ENCODE assay signal across 8 cellular contexts in genomic region chr14:69260246-69260978, GRCh38. TPM values are rescaled to one million over a fixed set of nuclear protein-coding genes. Genes with fewer than 3 reads are reported as not detected.
DNase-seq lines count a peak whose midpoint lies in the region; ATAC-seq and TF ChIP-seq lines count a peak whose summit lies in the region.

No MANE protein-coding gene starts in this region.

- peak overlapping the region; percentile 55 for H3K4me3 ChIP-seq in WI38 (ENCODE audit: low read depth, low read length)
- H3K4me3 ChIP-seq in cardiac muscle cell = peak overlapping the region; percentile 67
- H3K4me3 ChIP-seq in prostate gland = peak overlapping the region; percentile 39 to 54

- H3K27me3 ChIP-seq in cardiac muscle cell (peaks cover 32% of the 10 kb centered on the region), prostate gland (replicated peaks; ENCODE audit: insufficient read depth) (no peaks in the 10 kb centered on the region)

- DNase-seq in activated CD4-positive, alpha-beta T cell treated with anti-CD3 and anti-CD28 coated beads for 48 hours = peak; percentile 28
- DNase-seq in activated CD4-positive, alpha-beta T cell treated with anti-CD3 and anti-CD28 coated beads, Interleukin-2, amount 50 U/mL, for 4 hours = no peak
- DNase-seq in cardiac muscle cell (ENCODE audit: low read depth in 1 of 2, low spot score in 1 of 2) (peak; percentile 19 to 68), prostate gland (ENCODE audit: low spot score) (no peak), SIG-M5 (lab: John Stamatoyannopoulos, UW) (no peak)

- no peak for TF ChIP-seq POLR2A in prostate gland (IDR thresholded peaks at IDR 0.05)

- no peak overlapping the region for H3K27ac ChIP-seq in cardiac muscle cell
- H3K27ac ChIP-seq in prostate gland = no peak overlapping the region

- intact Hi-C loops in prostate gland (cut with DNase I) = no loop called here

- TF ChIP-seq CTCF in WI38 (IDR thresholded peaks at IDR 0.05; ENCODE audit: low read depth, low read length) (no peak), cardiac muscle cell (IDR thresholded peaks at IDR 0.05; ENCODE audit: low read depth, low read length) (no peak), prostate gland (IDR thresholded peaks at IDR 0.05) (no peak)

- no peak for ATAC-seq in GM18502 (IDR thresholded peaks at IDR 0.05; ENCODE audit: poor library complexity, unreplicated experiment)
- ATAC-seq in HG03571 (IDR thresholded peaks at IDR 0.05; ENCODE audit: unreplicated experiment) = no peak

- H3K4me1 ChIP-seq in cardiac muscle cell (ENCODE audit: low read depth) = peaks cover 14% of the 10 kb centered on the region
- no peaks in the 10 kb centered on the region for H3K4me1 ChIP-seq in prostate gland (replicated peaks)

- H3K36me3 ChIP-seq in cardiac muscle cell (no peaks in the 10 kb centered on the region), prostate gland (no peaks in the 10 kb centered on the region)

- H3K9me3 ChIP-seq in cardiac muscle cell (ENCODE audit: low read depth) = no peaks in the 10 kb centered on the region
- no peaks in the 10 kb centered on the region for H3K9me3 ChIP-seq in prostate gland

- 0% methylated on average over 58 of the region's 80 CpGs for WGBS in prostate gland

RNA-seq across cellular contexts. Expression of gene GALNT16, which starts 0.5 kb away (rescaled TPM):
- 5.8 and 15.2 TPM in 2 replicates for total RNA-seq in cardiac muscle cell
- 3.4 and 7.7 TPM in 2 replicates for polyA plus RNA-seq in cardiac muscle cell
- 1 to 10 TPM; 2.0 to 6.9 TPM for total RNA-seq in prostate gland

Comparison
In these comparisons a context has a peak if more than half of its experiments do, and no peak if none do; other contexts are left out.
1. DNase-seq: peak in activated CD4-positive, alpha-beta T cell treated with anti-CD3 and anti-CD28 coated beads for 48 hours (single experiment) and cardiac muscle cell (2 of 2); none in activated CD4-positive, alpha-beta T cell treated with anti-CD3 and anti-CD28 coated beads, Interleukin-2, amount 50 U/mL, for 4 hours (0 of 2), prostate gland (single experiment) and SIG-M5 (single experiment).
2. Peak in every context shown above with its lines, with median percentiles within 50 percentile points of each other: H3K4me3 ChIP-seq.